In the genomic region with DNA sequence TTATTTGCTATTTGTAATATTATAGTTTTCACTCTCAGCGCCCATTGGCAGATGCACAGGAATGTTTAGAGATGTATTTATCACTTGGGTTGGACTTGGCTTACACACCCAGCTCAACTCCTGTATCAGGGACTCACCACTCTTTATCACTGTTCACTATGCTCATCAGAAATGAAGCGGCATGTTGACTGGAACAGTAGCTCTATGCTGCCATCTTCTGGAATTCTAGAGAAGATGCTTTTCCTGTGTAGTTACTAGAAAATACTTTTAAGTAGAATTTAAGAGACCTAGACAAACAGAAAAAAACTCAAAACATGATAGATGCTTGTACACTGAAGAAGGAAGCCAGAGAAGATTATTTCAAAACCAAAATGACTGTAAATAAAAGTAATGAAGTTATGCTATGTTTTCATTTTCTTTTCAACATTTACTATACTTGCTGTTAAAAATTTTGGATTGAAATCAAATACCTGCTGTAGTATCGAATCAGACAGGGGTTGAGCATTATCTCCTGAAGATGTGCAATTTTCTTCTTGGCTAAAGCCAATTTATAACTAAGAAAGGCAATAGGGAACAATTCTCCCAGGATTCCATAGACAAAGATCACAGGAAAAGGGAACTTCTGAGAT, we compare ENCODE assay signal across 8 cellular contexts. TPM values are rescaled to one million over a fixed set of nuclear protein-coding genes. Genes with fewer than 3 reads are reported as not detected.
A peak's percentile ranks its signal among the peaks of the same experiment; 100 is the strongest.
DNase-seq lines count a peak whose midpoint lies in the region; ATAC-seq, FAIRE-seq and TF ChIP-seq lines count a peak whose summit lies in the region.

No MANE protein-coding gene starts in this region.

- DNase-seq in D721Med (ENCODE audit: insufficient read length, low spot score) (no peak), NCI-H2196 treated with DMSO at 0.1 percent for 48 hours (lab: John Stamatoyannopoulos, UW; ENCODE audit: unreplicated experiment) (peak; percentile 38), heart left ventricle (no peak), renal cortical epithelial cell (ENCODE audit: low read depth) (peak; percentile 72), mesenteric fat pad (ENCODE audit: low spot score) (no peak)
- DNase-seq in activated CD8-positive, alpha-beta T cell treated with anti-CD3 and anti-CD28 coated beads, Interleukin-2, amount 10 ng/mL, durations not matched to agents 7 days and 5 days: peak; percentile 32

- no peak overlapping the region for H3K27ac ChIP-seq in heart left ventricle

- H3K27me3 Mint-ChIP-seq in activated CD8-positive, alpha-beta T cell treated with anti-CD3 and anti-CD28 coated beads, Interleukin-2, amount 10 ng/mL, durations not matched to agents 7 days and 5 days (ENCODE audit: low read depth): no peaks in the 10 kb centered on the region

- POLR2A ChIA-PET in activated CD8-positive, alpha-beta T cell treated with anti-CD3 and anti-CD28 coated beads, Interleukin-2, amount 10 ng/mL, durations not matched to agents 7 days and 5 days (lab: Charles Lee): interaction anchor here (1.3 kb wide), 1 partner anchor 13 kb away, joined by 3 read pairs; no protein-coding TSS in a partner anchor

- 16 to 24% (median 20%) methylated on average over 3 of the region's 3 CpGs for WGBS in heart left ventricle, 4 donors

- no peak for TF ChIP-seq POLR2A in heart left ventricle (IDR thresholded peaks at IDR 0.05)

- H3K36me3 ChIP-seq in heart left ventricle: no peaks in the 10 kb centered on the region

- H3K4me3 Mint-ChIP-seq in activated CD8-positive, alpha-beta T cell treated with anti-CD3 and anti-CD28 coated beads, Interleukin-2, amount 10 ng/mL, durations not matched to agents 7 days and 5 days: no peak overlapping the region

- H3K9me3 ChIP-seq in heart left ventricle: no peaks in the 10 kb centered on the region

- intact Hi-C loops in heart left ventricle (cut with DNase I): loop anchor here in 9 of 10 donors (1.0 to 5.0 kb wide), 4 partner anchors 915 to 920 kb away; no protein-coding TSS in a partner anchor

- no peak overlapping the region for H3K27ac Mint-ChIP-seq in activated CD8-positive, alpha-beta T cell treated with anti-CD3 and anti-CD28 coated beads, Interleukin-2, amount 10 ng/mL, durations not matched to agents 7 days and 5 days

- no peaks in the 10 kb centered on the region for H3K4me1 ChIP-seq in heart left ventricle

- no peaks in the 10 kb centered on the region for H3K9me3 Mint-ChIP-seq in activated CD8-positive, alpha-beta T cell treated with anti-CD3 and anti-CD28 coated beads, Interleukin-2, amount 10 ng/mL, durations not matched to agents 7 days and 5 days (ENCODE audit: insufficient read depth)

- CTCF ChIA-PET in activated CD8-positive, alpha-beta T cell treated with anti-CD3 and anti-CD28 coated beads, Interleukin-2, amount 10 ng/mL, durations not matched to agents 7 days and 5 days (lab: Charles Lee): interaction anchor here (0.6 to 2.0 kb wide), 12 partner anchors 13 to 964 kb away, joined by 3 to 10 read pairs (median 4); no protein-coding TSS in a partner anchor

- no peaks in the 10 kb centered on the region for H3K4me1 Mint-ChIP-seq in activated CD8-positive, alpha-beta T cell treated with anti-CD3 and anti-CD28 coated beads, Interleukin-2, amount 10 ng/mL, durations not matched to agents 7 days and 5 days (ENCODE audit: low read depth)

- peaks cover 0 to 5% (median 0%) of the 10 kb centered on the region in 9 donors for H3K27me3 ChIP-seq in heart left ventricle

- ATAC-seq in GM18909 (IDR thresholded peaks at IDR 0.05; ENCODE audit: poor library complexity, unreplicated experiment) (peak; percentile 67), HG03159 (IDR thresholded peaks at IDR 0.05; ENCODE audit: unreplicated experiment) (peak; percentile 72), heart left ventricle (peak in 3 of 4 donors; percentile 47 to 72 (median 59))
- no peak for ATAC-seq in activated CD8-positive, alpha-beta T cell treated with anti-CD3 and anti-CD28 coated beads, Interleukin-2, amount 10 ng/mL, durations not matched to agents 7 days and 5 days

- H3K36me3 Mint-ChIP-seq in activated CD8-positive, alpha-beta T cell treated with anti-CD3 and anti-CD28 coated beads, Interleukin-2, amount 10 ng/mL, durations not matched to agents 7 days and 5 days (ENCODE audit: low read depth): no peaks in the 10 kb centered on the region

- H3K4me3 ChIP-seq in heart left ventricle: no peak overlapping the region

- FAIRE-seq in D721Med (lab: Jason Lieb, UNC): peak; percentile 64

- peak; percentile 88 for TF ChIP-seq CTCF in D721Med (IDR thresholded peaks at IDR 0.05; ENCODE audit: insufficient read depth, missing control alignments)
- TF ChIP-seq CTCF in heart left ventricle (IDR thresholded peaks at IDR 0.05): peak; percentile 55 to 81 (median 74)

RNA-seq across cellular contexts. Expression of a gene that starts 47.4 kb away (rescaled TPM):
- total RNA-seq in activated CD8-positive, alpha-beta T cell treated with anti-CD3 and anti-CD28 coated beads, Interleukin-2, amount 10 ng/mL, durations not matched to agents 7 days and 5 days: not detected
- under 1 TPM in 1 of 9 donors, not detected in 8; 0.91 TPM for total RNA-seq in heart left ventricle
- not detected for polyA plus RNA-seq in heart left ventricle
- 0.87 TPM in 1 of 2 replicates, not detected in the other for total RNA-seq in renal cortical epithelial cell
- total RNA-seq in mesenteric fat pad: not detected

Comparison
In these comparisons a context has a peak if more than half of its experiments do, and no peak if none do; other contexts are left out.
1. DNase-seq: peak in NCI-H2196 treated with DMSO at 0.1 percent for 48 hours (single experiment), activated CD8-positive, alpha-beta T cell treated with anti-CD3 and anti-CD28 coated beads, Interleukin-2, amount 10 ng/mL, durations not matched to agents 7 days and 5 days (single experiment) and renal cortical epithelial cell (single experiment); none in D721Med (single experiment), heart left ventricle (0 of 5) and mesenteric fat pad (single experiment).